ENCODE assay signal across 8 cellular contexts in the genomic region with DNA sequence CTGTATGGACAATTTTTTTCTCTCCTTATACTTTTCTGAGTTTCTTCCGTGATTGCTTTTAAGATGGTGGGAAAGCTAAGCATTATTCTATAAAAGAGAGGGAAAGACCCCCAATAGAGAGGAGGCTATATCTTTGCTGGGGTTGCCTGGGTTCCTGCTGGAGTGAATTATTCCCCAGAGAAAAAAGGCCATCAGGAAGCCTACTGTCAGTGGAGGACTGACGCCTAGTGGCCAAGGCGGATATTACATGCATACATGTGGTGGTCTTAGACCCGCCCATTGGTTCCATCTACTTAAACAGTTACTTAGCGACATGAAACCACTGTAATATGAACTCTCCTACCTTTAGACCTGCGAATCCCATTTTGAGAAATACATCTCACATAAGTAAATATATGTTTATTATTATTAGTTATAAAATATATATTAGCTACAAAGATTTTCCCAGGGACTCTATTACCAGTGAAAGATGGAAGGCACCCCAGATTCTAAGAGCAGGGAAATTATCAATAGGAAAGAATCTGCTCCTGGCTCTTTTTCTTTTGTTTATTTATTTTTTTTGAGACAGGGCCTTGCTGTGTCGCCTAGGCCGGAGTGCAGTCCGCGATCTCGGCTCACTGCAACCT. TPM values are rescaled to one million over a fixed set of nuclear protein-coding genes. Genes with fewer than 3 reads are reported as not detected.
DNase-seq lines count a peak whose midpoint lies in the region; TF ChIP-seq lines count a peak whose summit lies in the region.

No MANE protein-coding gene starts in this region.

- H3K4me1 ChIP-seq in SJSA1 (replicated peaks) (no peaks in the 10 kb centered on the region), ovary (ENCODE audit: insufficient read depth) (no peaks in the 10 kb centered on the region), tibial artery (no peaks in the 10 kb centered on the region)

- TF ChIP-seq POLR2A in NB4 (IDR thresholded peaks at IDR 0.05; ENCODE audit: extremely low read depth, insufficient read length) = no peak
- TF ChIP-seq POLR2A in ovary (IDR thresholded peaks at IDR 0.05) = no peak

- H3K27ac ChIP-seq in SJSA1 = no peak overlapping the region
- H3K27ac ChIP-seq in ovary = no peak overlapping the region
- H3K27ac ChIP-seq in tibial artery = no peak overlapping the region

- H3K4me3 ChIP-seq in NB4 (ENCODE audit: low read depth, low read length) (no peak overlapping the region), SJSA1 (no peak overlapping the region), ovary (no peak overlapping the region), tibial artery (no peak overlapping the region)

- intact Hi-C loops in ovary (cut with DNase I) = loop anchor here in 2 of 4 donors (2.0 to 5.0 kb wide), 2 partner anchors 357 to 360 kb away; no protein-coding TSS in a partner anchor
- intact Hi-C loops in tibial artery (cut with DNase I; ENCODE audit: low total_unique reads) = loop anchor here (5.0 kb wide), 2 partner anchors 60 to 355 kb away; no protein-coding TSS in a partner anchor

- H3K36me3 ChIP-seq in SJSA1 (no peaks in the 10 kb centered on the region), ovary (no peaks in the 10 kb centered on the region), tibial artery (no peaks in the 10 kb centered on the region)

- no peak for TF ChIP-seq EP300 in ovary (IDR thresholded peaks at IDR 0.05)

- DNase-seq in NB4 (ENCODE audit: low read depth) (peak; percentile 84), SJSA1 (ENCODE audit: low read depth in 1 of 2, low spot score in 2 of 2) (peak; percentile 64 to 88), germinal center (ENCODE audit: low spot score) (peak; percentile 77), ovary (peak; percentile 61 to 78 (median 78)), tibial artery (peak; percentile 76 to 79), cerebellar nuclear complex (lab: John Stamatoyannopoulos, UW) (no peak)
- DNase-seq in activated gamma-delta T cell treated with anti-CD3 and anti-CD28 coated beads, Interleukin-2, amount 50 U/mL, for 16 hours (ENCODE audit: low read depth) = peak; percentile 78

- H3K9me3 ChIP-seq in SJSA1 (replicated peaks) (no peaks in the 10 kb centered on the region), ovary (no peaks in the 10 kb centered on the region), tibial artery (no peaks in the 10 kb centered on the region)

- 36 to 41% (median 37%) methylated on average over 11 of the region's 11 CpGs for WGBS in ovary, 3 donors

- H3K27me3 ChIP-seq in SJSA1 (replicated peaks) = peaks cover 14% of the 10 kb centered on the region
- no peaks in the 10 kb centered on the region for H3K27me3 ChIP-seq in ovary
- H3K27me3 ChIP-seq in tibial artery = peaks cover 0 to 21% of the 10 kb centered on the region in 2 donors

- TF ChIP-seq CTCF in GM12801 (IDR thresholded peaks at IDR 0.05; ENCODE audit: extremely low read depth, insufficient read length) (peak; percentile 83), NB4 (IDR thresholded peaks at IDR 0.05; ENCODE audit: low read depth, low read length) (peak; percentile 97), ovary (IDR thresholded peaks at IDR 0.05) (peak; percentile 71 to 80 (median 77)), tibial artery (IDR thresholded peaks at IDR 0.05) (peak; percentile 85 to 87)

RNA-seq across cellular contexts. Expression of gene PGA3, which starts 15.7 kb away (rescaled TPM):
- total RNA-seq in SJSA1 (2014; rRNA removed; shearing (Covaris generic)) = not detected in 2 replicates
- 1 to 10 TPM in 3 of 7 donors, under 1 TPM in 2, not detected in 2; 0.38 to 4.3 (median 1.0) TPM for total RNA-seq in ovary
- polyA plus RNA-seq in ovary = 1 to 10 TPM in 1 of 2 donors, under 1 TPM in 1; 0.43 to 1.5 TPM

RNA-seq across cellular contexts. Expression of gene VPS37C, which starts 26.4 kb away (rescaled TPM):
- total RNA-seq in SJSA1 (2014; rRNA removed; shearing (Covaris generic)) = 22.2 and 29.9 TPM in 2 replicates
- 10 to 100 TPM; 11.3 to 25.8 (median 20.7) TPM for total RNA-seq in ovary
- polyA plus RNA-seq in ovary = 10 to 100 TPM in 1 of 2 donors, 1 to 10 TPM in 1; 7.8 to 14.0 TPM

RNA-seq across cellular contexts. Expression of gene PGA4, which starts 34.5 kb away (rescaled TPM):
- total RNA-seq in SJSA1 (2014; rRNA removed; shearing (Covaris generic)) = not detected in 2 replicates
- total RNA-seq in ovary = 1 to 10 TPM in 3 of 7 donors, under 1 TPM in 1, not detected in 3; 0.45 to 9.3 (median 1.4) TPM
- 1 to 10 TPM in 1 of 2 donors, under 1 TPM in 1; 0.87 to 1.7 TPM for polyA plus RNA-seq in ovary

RNA-seq across cellular contexts. Expression of gene PGA5, which starts 53.4 kb away (rescaled TPM):
- not detected in 2 replicates for total RNA-seq in SJSA1 (2014; rRNA removed; shearing (Covaris generic))
- total RNA-seq in ovary = 1 to 10 TPM in 1 of 7 donors, under 1 TPM in 2, not detected in 4; 0.69 to 1.7 (median 0.94) TPM
- polyA plus RNA-seq in ovary = 1 to 10 TPM in 1 of 2 donors, under 1 TPM in 1; 0.27 to 1.1 TPM

Comparison
In these comparisons a context has a peak if more than half of its experiments do, and no peak if none do; other contexts are left out.
1. DNase-seq: peak in NB4 (single experiment), SJSA1 (2 of 2), activated gamma-delta T cell treated with anti-CD3 and anti-CD28 coated beads, Interleukin-2, amount 50 U/mL, for 16 hours (single experiment), germinal center (single experiment), ovary (5 of 5) and tibial artery (2 of 2); none in cerebellar nuclear complex (0 of 2).
2. Peak in every context shown above with its lines, with median percentiles within 50 percentile points of each other: CTCF ChIP-seq.